ENCODE assay signal across 18 cellular contexts in genomic region chr17:17714879-17715278, GRCh38. TPM values are rescaled to one million over a fixed set of nuclear protein-coding genes. Genes with fewer than 3 reads are reported as not detected.
DNase-seq lines count a peak whose midpoint lies in the region; ATAC-seq and TF ChIP-seq lines count a peak whose summit lies in the region.
"Had no signal": no experiment of that assay in that cellular context is flagged by ENCODE, and none has a peak within 500 bp of the region (broad histone marks: within the 10 kb centered on the region; RNA-seq: fewer than 3 reads in every experiment).

No MANE protein-coding gene starts in this region.

- no peaks in the 10 kb centered on the region for H3K36me3 Mint-ChIP-seq in chondrocyte (ENCODE audit: low read depth)

- H3K23ac ChIP-seq in trophoblast cell (ENCODE audit: low read length): no peak overlapping the region

- H2BK12ac ChIP-seq in trophoblast cell (ENCODE audit: low read length): no peak overlapping the region

- no peak overlapping the region for H4K8ac ChIP-seq in trophoblast cell (ENCODE audit: low read depth, low read length)

- no peak overlapping the region for H3K4me2 ChIP-seq in trophoblast cell (ENCODE audit: low read length)
- H3K4me2 ChIP-seq: A549 had no signal

- H3K9ac ChIP-seq in trophoblast cell (ENCODE audit: low read length): no peak overlapping the region

- H3K27me3 Mint-ChIP-seq in chondrocyte (ENCODE audit: low read depth): no peaks in the 10 kb centered on the region
- H3K27me3 Mint-ChIP-seq: activated naive CD8-positive, alpha-beta T cell; naive thymus-derived CD8-positive, alpha-beta T cell had no signal

- H2BK5ac ChIP-seq in trophoblast cell (ENCODE audit: low read depth, low read length, poor library complexity): no peak overlapping the region

- H3K27ac ChIP-seq in heart right ventricle: peak overlapping the region; percentile 48 to 88 (median 73)
- H3K27ac ChIP-seq in neutrophil: peak overlapping the region; percentile 43
- peak overlapping the region in 3 of 4 donors; percentile 44 to 83 (median 54) for H3K27ac ChIP-seq in upper lobe of left lung
- H3K27ac ChIP-seq in trophoblast cell (ENCODE audit: low read depth, low read length): no peak overlapping the region

- no peak overlapping the region for H4K91ac ChIP-seq in trophoblast cell (ENCODE audit: low read depth, low read length)

- H3K14ac ChIP-seq in trophoblast cell (ENCODE audit: low read length): no peak overlapping the region

- H3K4me1 ChIP-seq in heart right ventricle (peaks cover 20 to 79% (median 52%) of the 10 kb centered on the region in 9 donors), neutrophil (ENCODE audit: control insufficient read depth in 1 of 2, insufficient read depth in 1 of 2, low read depth in 1 of 2, low read length in 1 of 2) (peaks cover 35 to 38% of the 10 kb centered on the region in 2 experiments), upper lobe of left lung (peaks cover 44 to 56% (median 49%) of the 10 kb centered on the region in 4 donors), trophoblast cell (ENCODE audit: control insufficient read depth in 1 of 2, insufficient read depth in 2 of 2, low read length in 2 of 2) (peaks cover 18 to 21% of the 10 kb centered on the region in 2 experiments)

- WGBS in heart right ventricle, 2 donors: 85 to 89% methylated on average over 3 of the region's 3 CpGs
- WGBS in upper lobe of left lung, 2 donors: 79 to 80% methylated on average over 1 to 3 of the region's 3 CpGs
- WGBS in trophoblast cell (ENCODE audit: extremely low coverage, insufficient coverage, insufficient read length): no CpG with 5 or more reads among the region's 3 CpGs

- intact Hi-C loops in heart right ventricle (cut with DNase I) (no loop called here), left cardiac atrium (cut with DNase I) (no loop called here), posterior vena cava (cut with DNase I) (no loop called here)

- H4K12ac ChIP-seq in trophoblast cell (ENCODE audit: low read depth, low read length): no peak overlapping the region

- ATAC-seq in heart right ventricle (no peak), left cardiac atrium (no peak), upper lobe of left lung (ENCODE audit: low FRiP score in 2 of 2) (no peak)
- ATAC-seq: A549; activated T-cell treated with anti-CD3 and anti-CD28 coated beads, Interleukin-2, amount 50 U/mL, for 72 hours; naive thymus-derived CD8-positive, alpha-beta T cell had no signal

- H3K4me3 ChIP-seq in heart right ventricle: no peak overlapping the region
- no peak overlapping the region for H3K4me3 ChIP-seq in neutrophil (ENCODE audit: low read depth in 1 of 2, low read length in 1 of 2)
- H3K4me3 ChIP-seq in upper lobe of left lung: no peak overlapping the region
- H3K4me3 ChIP-seq in trophoblast cell (ENCODE audit: low read depth, low read length): no peak overlapping the region
- H3K4me3 ChIP-seq: A549, SK-N-MC had no signal

- no peak overlapping the region for H3K18ac ChIP-seq in trophoblast cell (ENCODE audit: low read length)

- DNase-seq in heart right ventricle (no peak), left cardiac atrium (no peak), chondrocyte (ENCODE audit: low spot score) (no peak), upper lobe of left lung (no peak), trophoblast cell (no peak), kidney tubule cell (ENCODE audit: low spot score) (no peak), posterior vena cava (ENCODE audit: low spot score) (no peak)
- DNase-seq: activated T-cell treated with anti-CD3 and anti-CD28 coated beads, Interleukin-2, amount 50 U/mL, for 72 hours; erythroblast; naive thymus-derived CD8-positive, alpha-beta T cell; NCI-H1436; NCI-H2171 treated with DMSO at 0.1 percent for 48 hours; OCI-M1; retina had no signal

- peak overlapping the region; percentile 51 for H3K27ac Mint-ChIP-seq in chondrocyte (ENCODE audit: unreplicated experiment)
- H3K27ac Mint-ChIP-seq: activated naive CD8-positive, alpha-beta T cell; activated T-cell treated with anti-CD3 and anti-CD28 coated beads, Interleukin-2, amount 50 U/mL, for 72 hours had no signal

- TF ChIP-seq EP300 in upper lobe of left lung (IDR thresholded peaks at IDR 0.05): no peak

- H3K27me3 ChIP-seq in heart right ventricle: no peaks in the 10 kb centered on the region
- no peaks in the 10 kb centered on the region for H3K27me3 ChIP-seq in neutrophil
- no peaks in the 10 kb centered on the region for H3K27me3 ChIP-seq in upper lobe of left lung
- H3K27me3 ChIP-seq in trophoblast cell (ENCODE audit: insufficient read depth, low read length): no peaks in the 10 kb centered on the region

- TF ChIP-seq POLR2A in upper lobe of left lung (IDR thresholded peaks at IDR 0.05): no peak

- no peak for TF ChIP-seq CTCF in heart right ventricle (IDR thresholded peaks at IDR 0.05)
- TF ChIP-seq CTCF in chondrocyte (IDR thresholded peaks at IDR 0.05): no peak
- no peak for TF ChIP-seq CTCF in neutrophil (IDR thresholded peaks at IDR 0.05)
- no peak for TF ChIP-seq CTCF in upper lobe of left lung (IDR thresholded peaks at IDR 0.05)

- no peaks in the 10 kb centered on the region for H3K79me2 ChIP-seq in trophoblast cell (ENCODE audit: control insufficient read depth, insufficient read depth, low read length, poor library complexity)

- H3K4ac ChIP-seq in trophoblast cell (ENCODE audit: low read depth, low read length): no peak overlapping the region

- H2AFZ ChIP-seq in trophoblast cell (ENCODE audit: insufficient read depth, low read length, poor library complexity): no peak overlapping the region

- H3K9me3 ChIP-seq in heart right ventricle (no peaks in the 10 kb centered on the region), neutrophil (no peaks in the 10 kb centered on the region), upper lobe of left lung (no peaks in the 10 kb centered on the region), trophoblast cell (ENCODE audit: insufficient read depth, low read depth, low read length) (no peaks in the 10 kb centered on the region)
- H3K9me3 ChIP-seq: A549 had no signal

- no peak overlapping the region for H3K4me3 Mint-ChIP-seq in chondrocyte (ENCODE audit: unreplicated experiment)
- H3K4me3 Mint-ChIP-seq: activated naive CD8-positive, alpha-beta T cell; activated T-cell treated with anti-CD3 and anti-CD28 coated beads, Interleukin-2, amount 50 U/mL, for 72 hours had no signal

- no peak overlapping the region for H2BK120ac ChIP-seq in trophoblast cell (ENCODE audit: insufficient read depth, low read length, poor library complexity)

- H3K79me1 ChIP-seq in trophoblast cell (ENCODE audit: low read length): peaks cover 7% of the 10 kb centered on the region

- no peaks in the 10 kb centered on the region for H3K9me3 Mint-ChIP-seq in chondrocyte (ENCODE audit: low read depth)
- H3K9me3 Mint-ChIP-seq: activated T-cell treated with anti-CD3 and anti-CD28 coated beads, Interleukin-2, amount 50 U/mL, for 72 hours; naive thymus-derived CD8-positive, alpha-beta T cell had no signal

- peaks cover 75% of the 10 kb centered on the region for H3K4me1 Mint-ChIP-seq in chondrocyte (ENCODE audit: low read depth)

- no peak overlapping the region for H2AK5ac ChIP-seq in trophoblast cell (ENCODE audit: low read length)

- H3K36me3 ChIP-seq in heart right ventricle: no peaks in the 10 kb centered on the region
- no peaks in the 10 kb centered on the region for H3K36me3 ChIP-seq in neutrophil
- no peaks in the 10 kb centered on the region for H3K36me3 ChIP-seq in upper lobe of left lung
- H3K36me3 ChIP-seq in trophoblast cell (ENCODE audit: control insufficient read depth in 1 of 2, insufficient read depth in 2 of 2, low read length in 2 of 2): peaks cover 0 to 2% of the 10 kb centered on the region in 2 experiments

RNA-seq across cellular contexts. Expression of gene RAI1, which starts 33.6 kb away (rescaled TPM):
- total RNA-seq in heart right ventricle (10 to 100 TPM; 15.8 to 32.0 (median 20.9) TPM), left cardiac atrium (10 to 100 TPM; 22.4 to 32.3 TPM), chondrocyte (24.0 to 28.7 TPM (median 28.6 TPM) in 3 replicates), upper lobe of left lung (10 to 100 TPM; 33.8 to 76.6 (median 41.2) TPM), posterior vena cava (10 to 100 TPM; 25.6 to 36.5 TPM)
- 10 to 100 TPM; 13.8 to 17.5 TPM for polyA plus RNA-seq in heart right ventricle
- 16.7 and 17.4 TPM in 2 replicates for polyA plus RNA-seq in trophoblast cell (2013)
